ENCODE assay signal across 8 cellular contexts in the genomic region with DNA sequence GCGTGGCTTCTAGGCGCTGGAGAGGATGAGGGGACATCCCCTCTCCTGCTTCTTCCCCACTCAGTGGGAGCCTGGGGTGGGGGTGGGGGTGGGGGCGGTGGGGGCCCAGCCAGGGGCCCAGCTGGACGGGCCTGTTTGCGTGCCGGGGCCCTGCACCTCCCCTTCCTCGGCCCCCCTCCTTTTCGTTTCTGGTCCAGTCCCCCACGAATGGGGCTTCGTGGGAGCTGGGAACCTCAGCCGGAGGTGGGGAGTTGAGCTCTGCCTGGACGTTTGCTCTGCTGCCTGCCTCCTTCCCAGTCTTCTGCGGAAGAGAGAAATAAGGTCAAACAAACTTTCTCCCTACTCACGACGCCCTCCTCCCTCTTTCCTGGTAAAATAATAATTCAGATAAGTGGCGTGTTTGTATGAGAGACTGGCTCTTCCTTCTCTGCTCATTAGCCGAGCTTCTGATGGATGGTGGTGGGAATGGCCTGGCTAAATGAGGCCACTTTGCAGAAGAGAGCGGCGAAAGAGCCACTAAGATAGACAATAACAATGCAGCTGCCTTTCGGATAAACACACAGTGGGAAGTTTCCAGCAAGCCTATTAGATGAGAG. TPM values are rescaled to one million over a fixed set of nuclear protein-coding genes. Genes with fewer than 3 reads are reported as not detected.
A peak's percentile ranks its signal among the peaks of the same experiment; 100 is the strongest.
DNase-seq lines count a peak whose midpoint lies in the region; ATAC-seq and TF ChIP-seq lines count a peak whose summit lies in the region.

No MANE protein-coding gene starts in this region.

- H3K4me1 ChIP-seq in RWPE2 (ENCODE audit: insufficient read depth, poor library complexity, severe bottlenecking) = peaks cover 6% of the 10 kb centered on the region

- peak overlapping the region; percentile 92 for H3K27ac Mint-ChIP-seq in chondrocyte (ENCODE audit: unreplicated experiment)
- peak overlapping the region; percentile 97 for H3K27ac Mint-ChIP-seq in stimulated activated effector memory CD8-positive, alpha-beta T cell treated with anti-CD3 and anti-CD28 coated beads, Interleukin-12 subunit alpha, Interleukin-12 subunit beta, amount 100 ng/mL, for 72 hours

- ATAC-seq in HG03175 (IDR thresholded peaks at IDR 0.05; ENCODE audit: unreplicated experiment) = peak; percentile 17
- peak; percentile 37 for ATAC-seq in RWPE2 (ENCODE audit: low read depth)
- peak; percentile 52 for ATAC-seq in left colon
- peak; percentile 51 for ATAC-seq in stimulated activated effector memory CD8-positive, alpha-beta T cell treated with anti-CD3 and anti-CD28 coated beads, Interleukin-12 subunit alpha, Interleukin-12 subunit beta, amount 100 ng/mL, for 72 hours

- H3K36me3 ChIP-seq in RWPE2 (ENCODE audit: low read depth) = peaks cover 36% of the 10 kb centered on the region

- no peaks in the 10 kb centered on the region for H3K9me3 ChIP-seq in RWPE2 (ENCODE audit: severe bottlenecking)

- TF ChIP-seq CTCF in RWPE2 (IDR thresholded peaks at IDR 0.05; ENCODE audit: poor library complexity, severe bottlenecking) (no peak), chondrocyte (IDR thresholded peaks at IDR 0.05) (no peak)

- H3K27me3 ChIP-seq in RWPE2 (ENCODE audit: insufficient read depth, poor library complexity, severe bottlenecking) = no peaks in the 10 kb centered on the region

- intact Hi-C loops in left colon (cut with DNase I, micrococcal nuclease) = no loop called here

- peak overlapping the region; percentile 70 for H3K4me3 ChIP-seq in RWPE2 (ENCODE audit: severe bottlenecking)

- DNase-seq in DMS53 (lab: John Stamatoyannopoulos, UW) (peak; percentile 40), DMS53 treated with DMSO at 0.1 percent for 48 hours (lab: John Stamatoyannopoulos, UW; ENCODE audit: unreplicated experiment) (no peak), RWPE2 (ENCODE audit: low spot score) (no peak), chondrocyte (ENCODE audit: low spot score) (no peak), left colon (peak in 1 of 2 donors; percentile 39), SHP77 (lab: John Stamatoyannopoulos, UW) (no peak)
- DNase-seq in stimulated activated effector memory CD8-positive, alpha-beta T cell treated with anti-CD3 and anti-CD28 coated beads, Interleukin-12 subunit alpha, Interleukin-12 subunit beta, amount 100 ng/mL, for 72 hours (ENCODE audit: low spot score in 2 of 2) = no peak

- H3K4me1 Mint-ChIP-seq in chondrocyte (ENCODE audit: low read depth) = peaks cover 29% of the 10 kb centered on the region
- H3K4me1 Mint-ChIP-seq in stimulated activated effector memory CD8-positive, alpha-beta T cell treated with anti-CD3 and anti-CD28 coated beads, Interleukin-12 subunit alpha, Interleukin-12 subunit beta, amount 100 ng/mL, for 72 hours = peaks cover 11% of the 10 kb centered on the region

- no peaks in the 10 kb centered on the region for H3K9me3 Mint-ChIP-seq in chondrocyte (ENCODE audit: low read depth)
- no peaks in the 10 kb centered on the region for H3K9me3 Mint-ChIP-seq in stimulated activated effector memory CD8-positive, alpha-beta T cell treated with anti-CD3 and anti-CD28 coated beads, Interleukin-12 subunit alpha, Interleukin-12 subunit beta, amount 100 ng/mL, for 72 hours

- peaks cover 6% of the 10 kb centered on the region for H3K36me3 Mint-ChIP-seq in chondrocyte (ENCODE audit: low read depth)
- H3K36me3 Mint-ChIP-seq in stimulated activated effector memory CD8-positive, alpha-beta T cell treated with anti-CD3 and anti-CD28 coated beads, Interleukin-12 subunit alpha, Interleukin-12 subunit beta, amount 100 ng/mL, for 72 hours = peaks cover 20% of the 10 kb centered on the region

- peak overlapping the region; percentile 89 for H3K4me3 Mint-ChIP-seq in chondrocyte (ENCODE audit: unreplicated experiment)
- peak overlapping the region; percentile 83 for H3K4me3 Mint-ChIP-seq in stimulated activated effector memory CD8-positive, alpha-beta T cell treated with anti-CD3 and anti-CD28 coated beads, Interleukin-12 subunit alpha, Interleukin-12 subunit beta, amount 100 ng/mL, for 72 hours

- peak overlapping the region; percentile 42 for H3K27ac ChIP-seq in RWPE2 (ENCODE audit: poor library complexity, severe bottlenecking)

- H3K27me3 Mint-ChIP-seq in chondrocyte (ENCODE audit: low read depth) = no peaks in the 10 kb centered on the region

RNA-seq across cellular contexts. Expression of gene MTA3, which starts 0.8 kb away (rescaled TPM):
- total RNA-seq in chondrocyte (39.1 to 46.8 TPM (median 39.3 TPM) in 3 replicates), left colon (10 to 100 TPM; 39.1 to 47.4 TPM)
